29 cellular contexts compared by ENCODE assay signal in genomic region chr11:30949838-30950237, GRCh38.
"Had no signal": no experiment of that assay in that cellular context is flagged by ENCODE, and none has a peak within 500 bp of the region (broad histone marks: within the 10 kb centered on the region; RNA-seq: fewer than 3 reads in every experiment).

No MANE protein-coding gene starts in this region.

- H3K27me3 ChIP-seq: stomach, suprapubic skin, testis, thyroid gland, tibial artery, tibial nerve, transverse colon, upper lobe of left lung, upper lobe of right lung, uterus, vagina had no signal

- ATAC-seq: stimulated activated effector memory CD8-positive, alpha-beta T cell treated with anti-CD3 and anti-CD28 coated beads, Interleukin-12 subunit alpha, Interleukin-12 subunit beta, amount 100 ng/mL, for 72 hours; stimulated activated memory B cell treated with anti-CD40 and anti-IgM and Interleukin-4, amounts not matched to agents 10 μg/mL and 1 μg/mL and 100 μg/mL, for 72 hours; stimulated activated naive B cell treated with anti-CD40 and anti-IgM and Interleukin-4, amounts not matched to agents 10 μg/mL and 1 μg/mL and 100 μg/mL, for 72 hours; stimulated activated naive CD8-positive, alpha-beta T cell treated with anti-CD3 and anti-CD28 coated beads, Interleukin-15, amount 100 ng/mL, for 72 hours; stimulated activated naive CD8-positive, alpha-beta T cell treated with anti-CD3 and anti-CD28 coated beads, Interleukin-15, Interleukin-2, amounts not matched to agents 100 U/mL and 50 U/mL, for 24 hours; upper lobe of right lung had no signal

- H3K36me3 Mint-ChIP-seq: stimulated activated effector memory CD8-positive, alpha-beta T cell treated with anti-CD3 and anti-CD28 coated beads, Interleukin-12 subunit alpha, Interleukin-12 subunit beta, amount 100 ng/mL, for 72 hours; stimulated activated memory B cell treated with anti-CD40 and anti-IgM and Interleukin-4, amounts not matched to agents 10 μg/mL and 1 μg/mL and 100 μg/mL, for 72 hours; stimulated activated naive B cell treated with anti-CD40 and anti-IgM and Interleukin-4, amounts not matched to agents 10 μg/mL and 1 μg/mL and 100 μg/mL, for 72 hours; type B pancreatic cell had no signal

- H3K4me1 ChIP-seq: stomach, suprapubic skin, testis, thyroid gland, tibial artery, tibial nerve, transverse colon, upper lobe of left lung, upper lobe of right lung, uterus, vagina had no signal

- H3K9me3 ChIP-seq: stomach, testis, thoracic aorta, thyroid gland, tibial artery, transverse colon, upper lobe of right lung, uterus, vagina had no signal

- H3K27ac ChIP-seq: stomach, suprapubic skin, testis, thoracic aorta, thyroid gland, tibial artery, tibial nerve, transverse colon, upper lobe of left lung, upper lobe of right lung, uterus, vagina had no signal

- H3K4me1 Mint-ChIP-seq: stimulated activated effector memory CD8-positive, alpha-beta T cell treated with anti-CD3 and anti-CD28 coated beads, Interleukin-12 subunit alpha, Interleukin-12 subunit beta, amount 100 ng/mL, for 72 hours; stimulated activated memory B cell treated with anti-CD40 and anti-IgM and Interleukin-4, amounts not matched to agents 10 μg/mL and 1 μg/mL and 100 μg/mL, for 72 hours; stimulated activated naive B cell treated with anti-CD40 and anti-IgM and Interleukin-4, amounts not matched to agents 10 μg/mL and 1 μg/mL and 100 μg/mL, for 72 hours; stimulated activated naive CD8-positive, alpha-beta T cell treated with anti-CD3 and anti-CD28 coated beads, Interleukin-15, amount 100 ng/mL, for 72 hours had no signal

- FAIRE-seq: urothelium cell line had no signal

- H3K27ac Mint-ChIP-seq: stimulated activated effector memory CD8-positive, alpha-beta T cell treated with anti-CD3 and anti-CD28 coated beads, Interleukin-12 subunit alpha, Interleukin-12 subunit beta, amount 100 ng/mL, for 72 hours; stimulated activated memory B cell treated with anti-CD40 and anti-IgM and Interleukin-4, amounts not matched to agents 10 μg/mL and 1 μg/mL and 100 μg/mL, for 72 hours; stimulated activated naive B cell treated with anti-CD40 and anti-IgM and Interleukin-4, amounts not matched to agents 10 μg/mL and 1 μg/mL and 100 μg/mL, for 72 hours; stimulated activated naive CD8-positive, alpha-beta T cell treated with anti-CD3 and anti-CD28 coated beads, Interleukin-15, Interleukin-2, amounts not matched to agents 100 ng/mL and 50 ng/mL, for 24 hours; type B pancreatic cell had no signal

- H3K9me3 Mint-ChIP-seq: type B pancreatic cell had no signal

- H3K36me3 ChIP-seq: stomach, suprapubic skin, thoracic aorta, thyroid gland, tibial artery, tibial nerve, transverse colon, upper lobe of left lung, upper lobe of right lung, uterus, vagina had no signal

- H3K27me3 Mint-ChIP-seq: stimulated activated memory B cell treated with anti-CD40 and anti-IgM and Interleukin-4, amounts not matched to agents 10 μg/mL and 1 μg/mL and 100 μg/mL, for 72 hours; stimulated activated naive B cell treated with anti-CD40 and anti-IgM and Interleukin-4, amounts not matched to agents 10 μg/mL and 1 μg/mL and 100 μg/mL, for 72 hours; stimulated activated naive CD8-positive, alpha-beta T cell treated with anti-CD3 and anti-CD28 coated beads, Interleukin-15, amount 100 ng/mL, for 72 hours; stimulated activated naive CD8-positive, alpha-beta T cell treated with anti-CD3 and anti-CD28 coated beads, Interleukin-15, Interleukin-2, amounts not matched to agents 100 ng/mL and 50 ng/mL, for 24 hours; type B pancreatic cell had no signal

- H3K4me3 Mint-ChIP-seq: stimulated activated effector memory CD8-positive, alpha-beta T cell treated with anti-CD3 and anti-CD28 coated beads, Interleukin-12 subunit alpha, Interleukin-12 subunit beta, amount 100 ng/mL, for 72 hours; stimulated activated memory B cell treated with anti-CD40 and anti-IgM and Interleukin-4, amounts not matched to agents 10 μg/mL and 1 μg/mL and 100 μg/mL, for 72 hours; stimulated activated naive B cell treated with anti-CD40 and anti-IgM and Interleukin-4, amounts not matched to agents 10 μg/mL and 1 μg/mL and 100 μg/mL, for 72 hours; stimulated activated naive CD8-positive, alpha-beta T cell treated with anti-CD3 and anti-CD28 coated beads, Interleukin-15, amount 100 ng/mL, for 72 hours; stimulated activated naive CD8-positive, alpha-beta T cell treated with anti-CD3 and anti-CD28 coated beads, Interleukin-15, Interleukin-2, amounts not matched to agents 100 ng/mL and 50 ng/mL, for 24 hours; type B pancreatic cell had no signal

- H3K4me3 ChIP-seq: stomach, suprapubic skin, testis, thoracic aorta, thyroid gland, tibial artery, tibial nerve, transverse colon, upper lobe of left lung, upper lobe of right lung, uterus, vagina had no signal

- DNase-seq: stimulated activated CD4-positive, alpha-beta T cell treated with anti-CD3 and anti-CD28 coated beads, Interleukin-2, amount 100 ng/mL, for 48 hours; stimulated activated CD4-positive, alpha-beta T cell treated with anti-CD3 and anti-CD28 coated beads, Interleukin-4, amount 100 ng/mL, for 1 hour; stimulated activated CD4-positive, alpha-beta T cell treated with anti-CD3 and anti-CD28 coated beads, Interleukin-4, amount 100 ng/mL, for 24 hours; stimulated activated CD4-positive, alpha-beta T cell treated with anti-CD3 and anti-CD28 coated beads, Interleukin-4, amount 100 ng/mL, for 4 hours; stimulated activated CD8-positive, alpha-beta memory T cell treated with anti-CD3 and anti-CD28 coated beads, Interleukin-4, amount 100 ng/mL, for 48 hours; stimulated activated naive B cell treated with anti-CD40 and anti-IgM and Interleukin-4, amounts not matched to agents 10 μg/mL and 1 μg/mL and 100 μg/mL, for 72 hours; stimulated activated naive CD4-positive, alpha-beta T cell; stimulated activated naive CD4-positive, alpha-beta T cell treated with Interleukin-2 at 50 U/mL for 16 hours; stimulated activated naive CD8-positive, alpha-beta T cell treated with anti-CD3 and anti-CD28 coated beads, Interleukin-15, amount 100 ng/mL, for 72 hours; stimulated activated naive CD8-positive, alpha-beta T cell treated with anti-CD3 and anti-CD28 coated beads, Interleukin-15, Interleukin-2, amounts not matched to agents 100 U/mL and 50 U/mL, for 24 hours; stomach; substantia nigra; testis; thyroid gland; tibial artery; transverse colon; trophoblast cell; upper lobe of left lung; upper lobe of right lung; uterus had no signal
